In the genomic region with DNA sequence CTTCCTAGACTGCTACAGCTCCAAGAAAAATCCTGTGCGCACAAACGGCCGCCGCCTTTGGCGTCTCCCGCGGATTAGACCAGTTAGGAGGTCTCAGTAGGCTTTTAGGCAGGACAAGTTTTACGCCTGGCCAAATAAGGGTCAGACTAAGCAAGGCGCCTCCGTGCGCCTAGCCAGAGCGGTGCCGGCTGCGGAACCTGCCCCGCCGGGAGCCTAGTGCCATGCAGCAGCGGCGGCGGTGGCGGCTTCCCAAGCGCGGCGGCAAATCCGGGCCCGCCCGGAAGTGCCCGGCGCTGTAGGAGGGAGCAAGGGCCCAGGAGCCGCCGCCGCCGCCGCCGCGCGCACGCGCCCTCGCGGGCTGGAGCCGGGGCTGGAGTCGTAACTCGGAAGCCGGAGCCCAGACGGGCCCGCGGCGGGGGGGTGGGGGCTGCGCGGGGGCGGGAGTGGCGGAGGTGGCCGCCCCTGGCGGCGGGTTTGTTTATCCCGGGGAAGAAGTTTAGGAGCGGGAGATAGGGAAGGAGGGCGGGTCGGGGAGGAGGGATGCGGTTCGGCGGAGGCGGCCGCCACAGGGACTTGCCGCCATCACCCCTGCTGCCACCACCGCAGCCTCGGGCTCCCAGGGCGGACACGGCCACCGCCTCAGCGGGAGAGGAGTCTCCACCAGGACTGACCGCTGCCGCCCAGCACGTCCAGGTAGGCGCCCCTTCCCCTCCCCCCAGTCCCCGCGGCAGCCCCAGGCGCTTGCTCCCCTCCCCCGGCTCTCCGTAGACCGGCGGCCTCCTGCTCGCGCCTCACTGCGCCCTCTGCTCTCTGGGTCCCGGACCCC, we compare ENCODE assay signal across 1 cellular context.
TF ChIP-seq lines count a peak whose summit lies in the region.

A gene (plus strand): TSS at position 344 of the 826 bp plus-strand sequence. CDS start 48,447 bp downstream, outside the sequence.

TF ChIP-seq in H1, 55 proteins besides CTCF, POLR2A, EP300 and RAD21 (continued from another document):
- TF ChIP-seq TAF7 (optimal IDR thresholded peaks at IDR 0.05; ENCODE audit: borderline replicate concordance, low read depth, low read length) (peak; percentile 65), SAP30 (IDR thresholded peaks at IDR 0.05; ENCODE audit: insufficient read depth, insufficient replicate concordance, low read length) (no peak), RFX5 (IDR thresholded peaks at IDR 0.05; ENCODE audit: borderline replicate concordance, low read depth, low read length) (no peak), KDM4A (IDR thresholded peaks at IDR 0.05; ENCODE audit: low read depth, low read length, severe bottlenecking) (peak; percentile 83), CREB1 (IDR thresholded peaks at IDR 0.05) (no peak), JUN (IDR thresholded peaks at IDR 0.05; ENCODE audit: low read depth, low read length) (no peak), SP4 (IDR thresholded peaks at IDR 0.05; ENCODE audit: low read length) (no peak), TAF1 (IDR thresholded peaks at IDR 0.05; ENCODE audit: low read depth, low read length) (peak; percentile 74)
- TF ChIP-seq, protein P1, sequence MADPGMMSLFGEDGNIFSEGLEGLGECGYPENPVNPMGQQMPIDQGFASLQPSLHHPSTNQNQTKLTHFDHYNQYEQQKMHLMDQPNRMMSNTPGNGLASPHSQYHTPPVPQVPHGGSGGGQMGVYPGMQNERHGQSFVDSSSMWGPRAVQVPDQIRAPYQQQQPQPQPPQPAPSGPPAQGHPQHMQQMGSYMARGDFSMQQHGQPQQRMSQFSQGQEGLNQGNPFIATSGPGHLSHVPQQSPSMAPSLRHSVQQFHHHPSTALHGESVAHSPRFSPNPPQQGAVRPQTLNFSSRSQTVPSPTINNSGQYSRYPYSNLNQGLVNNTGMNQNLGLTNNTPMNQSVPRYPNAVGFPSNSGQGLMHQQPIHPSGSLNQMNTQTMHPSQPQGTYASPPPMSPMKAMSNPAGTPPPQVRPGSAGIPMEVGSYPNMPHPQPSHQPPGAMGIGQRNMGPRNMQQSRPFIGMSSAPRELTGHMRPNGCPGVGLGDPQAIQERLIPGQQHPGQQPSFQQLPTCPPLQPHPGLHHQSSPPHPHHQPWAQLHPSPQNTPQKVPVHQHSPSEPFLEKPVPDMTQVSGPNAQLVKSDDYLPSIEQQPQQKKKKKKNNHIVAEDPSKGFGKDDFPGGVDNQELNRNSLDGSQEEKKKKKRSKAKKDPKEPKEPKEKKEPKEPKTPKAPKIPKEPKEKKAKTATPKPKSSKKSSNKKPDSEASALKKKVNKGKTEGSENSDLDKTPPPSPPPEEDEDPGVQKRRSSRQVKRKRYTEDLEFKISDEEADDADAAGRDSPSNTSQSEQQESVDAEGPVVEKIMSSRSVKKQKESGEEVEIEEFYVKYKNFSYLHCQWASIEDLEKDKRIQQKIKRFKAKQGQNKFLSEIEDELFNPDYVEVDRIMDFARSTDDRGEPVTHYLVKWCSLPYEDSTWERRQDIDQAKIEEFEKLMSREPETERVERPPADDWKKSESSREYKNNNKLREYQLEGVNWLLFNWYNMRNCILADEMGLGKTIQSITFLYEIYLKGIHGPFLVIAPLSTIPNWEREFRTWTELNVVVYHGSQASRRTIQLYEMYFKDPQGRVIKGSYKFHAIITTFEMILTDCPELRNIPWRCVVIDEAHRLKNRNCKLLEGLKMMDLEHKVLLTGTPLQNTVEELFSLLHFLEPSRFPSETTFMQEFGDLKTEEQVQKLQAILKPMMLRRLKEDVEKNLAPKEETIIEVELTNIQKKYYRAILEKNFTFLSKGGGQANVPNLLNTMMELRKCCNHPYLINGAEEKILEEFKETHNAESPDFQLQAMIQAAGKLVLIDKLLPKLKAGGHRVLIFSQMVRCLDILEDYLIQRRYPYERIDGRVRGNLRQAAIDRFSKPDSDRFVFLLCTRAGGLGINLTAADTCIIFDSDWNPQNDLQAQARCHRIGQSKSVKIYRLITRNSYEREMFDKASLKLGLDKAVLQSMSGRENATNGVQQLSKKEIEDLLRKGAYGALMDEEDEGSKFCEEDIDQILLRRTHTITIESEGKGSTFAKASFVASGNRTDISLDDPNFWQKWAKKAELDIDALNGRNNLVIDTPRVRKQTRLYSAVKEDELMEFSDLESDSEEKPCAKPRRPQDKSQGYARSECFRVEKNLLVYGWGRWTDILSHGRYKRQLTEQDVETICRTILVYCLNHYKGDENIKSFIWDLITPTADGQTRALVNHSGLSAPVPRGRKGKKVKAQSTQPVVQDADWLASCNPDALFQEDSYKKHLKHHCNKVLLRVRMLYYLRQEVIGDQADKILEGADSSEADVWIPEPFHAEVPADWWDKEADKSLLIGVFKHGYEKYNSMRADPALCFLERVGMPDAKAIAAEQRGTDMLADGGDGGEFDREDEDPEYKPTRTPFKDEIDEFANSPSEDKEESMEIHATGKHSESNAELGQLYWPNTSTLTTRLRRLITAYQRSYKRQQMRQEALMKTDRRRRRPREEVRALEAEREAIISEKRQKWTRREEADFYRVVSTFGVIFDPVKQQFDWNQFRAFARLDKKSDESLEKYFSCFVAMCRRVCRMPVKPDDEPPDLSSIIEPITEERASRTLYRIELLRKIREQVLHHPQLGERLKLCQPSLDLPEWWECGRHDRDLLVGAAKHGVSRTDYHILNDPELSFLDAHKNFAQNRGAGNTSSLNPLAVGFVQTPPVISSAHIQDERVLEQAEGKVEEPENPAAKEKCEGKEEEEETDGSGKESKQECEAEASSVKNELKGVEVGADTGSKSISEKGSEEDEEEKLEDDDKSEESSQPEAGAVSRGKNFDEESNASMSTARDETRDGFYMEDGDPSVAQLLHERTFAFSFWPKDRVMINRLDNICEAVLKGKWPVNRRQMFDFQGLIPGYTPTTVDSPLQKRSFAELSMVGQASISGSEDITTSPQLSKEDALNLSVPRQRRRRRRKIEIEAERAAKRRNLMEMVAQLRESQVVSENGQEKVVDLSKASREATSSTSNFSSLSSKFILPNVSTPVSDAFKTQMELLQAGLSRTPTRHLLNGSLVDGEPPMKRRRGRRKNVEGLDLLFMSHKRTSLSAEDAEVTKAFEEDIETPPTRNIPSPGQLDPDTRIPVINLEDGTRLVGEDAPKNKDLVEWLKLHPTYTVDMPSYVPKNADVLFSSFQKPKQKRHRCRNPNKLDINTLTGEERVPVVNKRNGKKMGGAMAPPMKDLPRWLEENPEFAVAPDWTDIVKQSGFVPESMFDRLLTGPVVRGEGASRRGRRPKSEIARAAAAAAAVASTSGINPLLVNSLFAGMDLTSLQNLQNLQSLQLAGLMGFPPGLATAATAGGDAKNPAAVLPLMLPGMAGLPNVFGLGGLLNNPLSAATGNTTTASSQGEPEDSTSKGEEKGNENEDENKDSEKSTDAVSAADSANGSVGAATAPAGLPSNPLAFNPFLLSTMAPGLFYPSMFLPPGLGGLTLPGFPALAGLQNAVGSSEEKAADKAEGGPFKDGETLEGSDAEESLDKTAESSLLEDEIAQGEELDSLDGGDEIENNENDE (IDR thresholded peaks at IDR 0.05; ENCODE audit: insufficient replicate concordance, low read length) = no peak
- TF ChIP-seq, protein P2, sequence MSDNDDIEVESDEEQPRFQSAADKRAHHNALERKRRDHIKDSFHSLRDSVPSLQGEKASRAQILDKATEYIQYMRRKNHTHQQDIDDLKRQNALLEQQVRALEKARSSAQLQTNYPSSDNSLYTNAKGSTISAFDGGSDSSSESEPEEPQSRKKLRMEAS (IDR thresholded peaks at IDR 0.05) = peak; percentile 86
